ENCODE assay signal across 1 cellular context in genomic region chr7:44967571-44968446, GRCh38.
TF ChIP-seq lines count a peak whose summit lies in the region.

No MANE protein-coding gene starts in this region.

TF ChIP-seq in HepG2, 621 proteins besides CTCF, POLR2A, EP300 and RAD21 (continued from another document and continues in another):
- TF ChIP-seq, protein P1, sequence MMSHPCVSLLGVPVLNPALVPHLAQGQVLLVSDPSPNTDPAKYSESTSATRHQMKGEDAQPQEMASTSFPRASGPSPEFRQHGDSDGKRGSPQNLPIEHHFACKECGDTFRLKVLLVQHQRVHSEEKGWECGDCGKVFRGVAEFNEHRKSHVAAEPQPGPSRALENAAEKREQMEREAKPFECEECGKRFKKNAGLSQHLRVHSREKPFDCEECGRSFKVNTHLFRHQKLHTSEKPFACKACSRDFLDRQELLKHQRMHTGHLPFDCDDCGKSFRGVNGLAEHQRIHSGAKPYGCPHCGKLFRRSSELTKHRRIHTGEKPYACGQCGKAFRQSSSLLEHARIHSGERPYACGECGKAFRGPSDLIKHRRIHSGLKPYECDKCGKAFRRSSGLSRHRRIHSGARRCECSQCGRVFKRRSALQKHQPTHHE (CRISPR knock-in tag; IDR thresholded peaks at IDR 0.05; ENCODE audit: borderline replicate concordance), result 0 out of 2 replicates have a peak, but pooled peaks have one; percentile 21
- TF ChIP-seq HMGA1 (CRISPR knock-in tag; conservative IDR thresholded peaks at IDR 0.05) (no peak), SMC3 (IDR thresholded peaks at IDR 0.05; ENCODE audit: low read length) (peak; percentile 64), KDM1A (CRISPR knock-in tag; IDR thresholded peaks at IDR 0.05) (peak; percentile 73), RNF2 (conservative IDR thresholded peaks at IDR 0.05; ENCODE audit: low read depth) (peak; percentile 65), ZNF274 (CRISPR knock-in tag; IDR thresholded peaks at IDR 0.05) (peak; percentile 34), NRL (CRISPR knock-in tag; IDR thresholded peaks at IDR 0.05; ENCODE audit: borderline replicate concordance) (no peak), HOXA3 (CRISPR knock-in tag; IDR thresholded peaks at IDR 0.05) (0 out of 2 replicates have a peak, but pooled peaks have one; percentile 31), MAX (IDR thresholded peaks at IDR 0.05) (peak; percentile 88), PATZ1 (CRISPR knock-in tag; IDR thresholded peaks at IDR 0.05) (peak; percentile 32), KAT2B (IDR thresholded peaks at IDR 0.05; ENCODE audit: borderline replicate concordance, low read depth, low read length) (no peak), MXD4 (CRISPR knock-in tag; IDR thresholded peaks at IDR 0.05) (peak; percentile 83), SATB2 (CRISPR knock-in tag; IDR thresholded peaks at IDR 0.05) (no peak), ZGPAT (CRISPR knock-in tag; IDR thresholded peaks at IDR 0.05) (peak; percentile 29; the same call in 1 of the 2 replicates), PHF20 (CRISPR knock-in tag; IDR thresholded peaks at IDR 0.05) (no peak), RCOR2 (CRISPR knock-in tag; IDR thresholded peaks at IDR 0.05) (peak; percentile 47), ZNF572 (CRISPR knock-in tag; IDR thresholded peaks at IDR 0.05) (0 out of 2 replicates have a peak, but pooled peaks have one; percentile 23), KMT2A (CRISPR knock-in tag; IDR thresholded peaks at IDR 0.05) (no peak), DMAP1 (CRISPR knock-in tag; IDR thresholded peaks at IDR 0.05) (peak; percentile 62), ZBTB38 (CRISPR knock-in tag; IDR thresholded peaks at IDR 0.05) (peak; percentile 40; the same call in 1 of the 2 replicates), ZNF775 (CRISPR knock-in tag; IDR thresholded peaks at IDR 0.05; ENCODE audit: borderline replicate concordance) (no peak), ZC3H13 (CRISPR knock-in tag; IDR thresholded peaks at IDR 0.05) (no peak), ZNF501 (CRISPR knock-in tag; IDR thresholded peaks at IDR 0.05) (peak; percentile 54; the same call in 1 of the 2 replicates), MAFF (IDR thresholded peaks at IDR 0.05; ENCODE audit: low read depth, low read length) (no peak), FIP1L1 (IDR thresholded peaks at IDR 0.05; ENCODE audit: borderline replicate concordance, insufficient read depth, low read depth, low read length) (no peak), PLRG1 (conservative IDR thresholded peaks at IDR 0.05) (no peak), KLF11 (CRISPR knock-in tag; IDR thresholded peaks at IDR 0.05) (no peak), ZNF350 (CRISPR knock-in tag; IDR thresholded peaks at IDR 0.05; ENCODE audit: borderline replicate concordance, low read depth) (no peak), EHMT2 (IDR thresholded peaks at IDR 0.05; ENCODE audit: borderline replicate concordance, low read depth, low read length) (no peak), ZNF230 (CRISPR knock-in tag; IDR thresholded peaks at IDR 0.05) (no peak), ZNF3 (CRISPR knock-in tag; IDR thresholded peaks at IDR 0.05) (no peak), AGO2 (optimal IDR thresholded peaks at IDR 0.05; ENCODE audit: low read depth, low read length) (no peak), SOX6 (IDR thresholded peaks at IDR 0.05) (no peak), SOX6 (CRISPR knock-in tag; IDR thresholded peaks at IDR 0.05) (peak; percentile 53; the same call in 1 of the 2 replicates), ZNF788 (CRISPR knock-in tag; IDR thresholded peaks at IDR 0.05; ENCODE audit: borderline replicate concordance) (peak; percentile 42; the same call in 1 of the 2 replicates), REPIN1 (CRISPR knock-in tag; IDR thresholded peaks at IDR 0.05; ENCODE audit: borderline replicate concordance, low read depth) (no peak), SRY (CRISPR knock-in tag; IDR thresholded peaks at IDR 0.05) (0 out of 2 replicates have a peak, but pooled peaks have one; percentile 51), FOXO1 (CRISPR knock-in tag; IDR thresholded peaks at IDR 0.05) (no peak), ZNF747 (CRISPR knock-in tag; IDR thresholded peaks at IDR 0.05; ENCODE audit: borderline replicate concordance) (no peak), YEATS2 (CRISPR knock-in tag; IDR thresholded peaks at IDR 0.05; ENCODE audit: borderline replicate concordance) (0 out of 2 replicates have a peak, but pooled peaks have one; percentile 15), SPEN (CRISPR knock-in tag; IDR thresholded peaks at IDR 0.05; ENCODE audit: low read depth) (peak; percentile 46; the same call in 1 of the 2 replicates), RORA (CRISPR knock-in tag; IDR thresholded peaks at IDR 0.05) (no peak), NR3C1 (CRISPR knock-in tag; IDR thresholded peaks at IDR 0.05) (no peak), RFX1 (IDR thresholded peaks at IDR 0.05) (no peak), RELA (CRISPR knock-in tag; IDR thresholded peaks at IDR 0.05) (no peak), EED (CRISPR knock-in tag; IDR thresholded peaks at IDR 0.05) (no peak), YEATS4 (CRISPR knock-in tag; IDR thresholded peaks at IDR 0.05; ENCODE audit: borderline replicate concordance) (peak; percentile 35; the same call in 1 of the 2 replicates), ZNF644 (CRISPR knock-in tag; IDR thresholded peaks at IDR 0.05; ENCODE audit: low read depth) (0 out of 2 replicates have a peak, but pooled peaks have one; percentile 27), ZNF792 (CRISPR knock-in tag; IDR thresholded peaks at IDR 0.05) (0 out of 2 replicates have a peak, but pooled peaks have one; percentile 47)
- TF ChIP-seq, protein P2, sequence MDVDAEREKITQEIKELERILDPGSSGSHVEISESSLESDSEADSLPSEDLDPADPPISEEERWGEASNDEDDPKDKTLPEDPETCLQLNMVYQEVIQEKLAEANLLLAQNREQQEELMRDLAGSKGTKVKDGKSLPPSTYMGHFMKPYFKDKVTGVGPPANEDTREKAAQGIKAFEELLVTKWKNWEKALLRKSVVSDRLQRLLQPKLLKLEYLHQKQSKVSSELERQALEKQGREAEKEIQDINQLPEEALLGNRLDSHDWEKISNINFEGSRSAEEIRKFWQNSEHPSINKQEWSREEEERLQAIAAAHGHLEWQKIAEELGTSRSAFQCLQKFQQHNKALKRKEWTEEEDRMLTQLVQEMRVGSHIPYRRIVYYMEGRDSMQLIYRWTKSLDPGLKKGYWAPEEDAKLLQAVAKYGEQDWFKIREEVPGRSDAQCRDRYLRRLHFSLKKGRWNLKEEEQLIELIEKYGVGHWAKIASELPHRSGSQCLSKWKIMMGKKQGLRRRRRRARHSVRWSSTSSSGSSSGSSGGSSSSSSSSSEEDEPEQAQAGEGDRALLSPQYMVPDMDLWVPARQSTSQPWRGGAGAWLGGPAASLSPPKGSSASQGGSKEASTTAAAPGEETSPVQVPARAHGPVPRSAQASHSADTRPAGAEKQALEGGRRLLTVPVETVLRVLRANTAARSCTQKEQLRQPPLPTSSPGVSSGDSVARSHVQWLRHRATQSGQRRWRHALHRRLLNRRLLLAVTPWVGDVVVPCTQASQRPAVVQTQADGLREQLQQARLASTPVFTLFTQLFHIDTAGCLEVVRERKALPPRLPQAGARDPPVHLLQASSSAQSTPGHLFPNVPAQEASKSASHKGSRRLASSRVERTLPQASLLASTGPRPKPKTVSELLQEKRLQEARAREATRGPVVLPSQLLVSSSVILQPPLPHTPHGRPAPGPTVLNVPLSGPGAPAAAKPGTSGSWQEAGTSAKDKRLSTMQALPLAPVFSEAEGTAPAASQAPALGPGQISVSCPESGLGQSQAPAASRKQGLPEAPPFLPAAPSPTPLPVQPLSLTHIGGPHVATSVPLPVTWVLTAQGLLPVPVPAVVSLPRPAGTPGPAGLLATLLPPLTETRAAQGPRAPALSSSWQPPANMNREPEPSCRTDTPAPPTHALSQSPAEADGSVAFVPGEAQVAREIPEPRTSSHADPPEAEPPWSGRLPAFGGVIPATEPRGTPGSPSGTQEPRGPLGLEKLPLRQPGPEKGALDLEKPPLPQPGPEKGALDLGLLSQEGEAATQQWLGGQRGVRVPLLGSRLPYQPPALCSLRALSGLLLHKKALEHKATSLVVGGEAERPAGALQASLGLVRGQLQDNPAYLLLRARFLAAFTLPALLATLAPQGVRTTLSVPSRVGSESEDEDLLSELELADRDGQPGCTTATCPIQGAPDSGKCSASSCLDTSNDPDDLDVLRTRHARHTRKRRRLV (CRISPR knock-in tag; IDR thresholded peaks at IDR 0.05), result no peak
- TF ChIP-seq, protein P3, sequence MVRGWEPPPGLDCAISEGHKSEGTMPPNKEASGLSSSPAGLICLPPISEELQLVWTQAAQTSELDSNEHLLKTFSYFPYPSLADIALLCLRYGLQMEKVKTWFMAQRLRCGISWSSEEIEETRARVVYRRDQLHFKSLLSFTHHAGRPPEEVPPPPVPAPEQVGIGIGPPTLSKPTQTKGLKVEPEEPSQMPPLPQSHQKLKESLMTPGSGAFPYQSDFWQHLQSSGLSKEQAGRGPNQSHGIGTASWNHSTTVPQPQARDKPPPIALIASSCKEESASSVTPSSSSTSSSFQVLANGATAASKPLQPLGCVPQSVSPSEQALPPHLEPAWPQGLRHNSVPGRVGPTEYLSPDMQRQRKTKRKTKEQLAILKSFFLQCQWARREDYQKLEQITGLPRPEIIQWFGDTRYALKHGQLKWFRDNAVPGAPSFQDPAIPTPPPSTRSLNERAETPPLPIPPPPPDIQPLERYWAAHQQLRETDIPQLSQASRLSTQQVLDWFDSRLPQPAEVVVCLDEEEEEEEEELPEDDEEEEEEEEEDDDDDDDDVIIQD (CRISPR knock-in tag; IDR thresholded peaks at IDR 0.05; ENCODE audit: low read depth), result peak; percentile 35; the same call in 1 of the 2 replicates
- TF ChIP-seq, protein P4, sequence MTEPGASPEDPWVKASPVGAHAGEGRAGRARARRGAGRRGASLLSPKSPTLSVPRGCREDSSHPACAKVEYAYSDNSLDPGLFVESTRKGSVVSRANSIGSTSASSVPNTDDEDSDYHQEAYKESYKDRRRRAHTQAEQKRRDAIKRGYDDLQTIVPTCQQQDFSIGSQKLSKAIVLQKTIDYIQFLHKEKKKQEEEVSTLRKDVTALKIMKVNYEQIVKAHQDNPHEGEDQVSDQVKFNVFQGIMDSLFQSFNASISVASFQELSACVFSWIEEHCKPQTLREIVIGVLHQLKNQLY (CRISPR knock-in tag; IDR thresholded peaks at IDR 0.05), result no peak
- TF ChIP-seq, protein P5, sequence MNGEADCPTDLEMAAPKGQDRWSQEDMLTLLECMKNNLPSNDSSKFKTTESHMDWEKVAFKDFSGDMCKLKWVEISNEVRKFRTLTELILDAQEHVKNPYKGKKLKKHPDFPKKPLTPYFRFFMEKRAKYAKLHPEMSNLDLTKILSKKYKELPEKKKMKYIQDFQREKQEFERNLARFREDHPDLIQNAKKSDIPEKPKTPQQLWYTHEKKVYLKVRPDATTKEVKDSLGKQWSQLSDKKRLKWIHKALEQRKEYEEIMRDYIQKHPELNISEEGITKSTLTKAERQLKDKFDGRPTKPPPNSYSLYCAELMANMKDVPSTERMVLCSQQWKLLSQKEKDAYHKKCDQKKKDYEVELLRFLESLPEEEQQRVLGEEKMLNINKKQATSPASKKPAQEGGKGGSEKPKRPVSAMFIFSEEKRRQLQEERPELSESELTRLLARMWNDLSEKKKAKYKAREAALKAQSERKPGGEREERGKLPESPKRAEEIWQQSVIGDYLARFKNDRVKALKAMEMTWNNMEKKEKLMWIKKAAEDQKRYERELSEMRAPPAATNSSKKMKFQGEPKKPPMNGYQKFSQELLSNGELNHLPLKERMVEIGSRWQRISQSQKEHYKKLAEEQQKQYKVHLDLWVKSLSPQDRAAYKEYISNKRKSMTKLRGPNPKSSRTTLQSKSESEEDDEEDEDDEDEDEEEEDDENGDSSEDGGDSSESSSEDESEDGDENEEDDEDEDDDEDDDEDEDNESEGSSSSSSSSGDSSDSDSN (CRISPR knock-in tag; IDR thresholded peaks at IDR 0.05), result peak; percentile 39; the same call in 1 of the 2 replicates
- TF ChIP-seq, protein P6, sequence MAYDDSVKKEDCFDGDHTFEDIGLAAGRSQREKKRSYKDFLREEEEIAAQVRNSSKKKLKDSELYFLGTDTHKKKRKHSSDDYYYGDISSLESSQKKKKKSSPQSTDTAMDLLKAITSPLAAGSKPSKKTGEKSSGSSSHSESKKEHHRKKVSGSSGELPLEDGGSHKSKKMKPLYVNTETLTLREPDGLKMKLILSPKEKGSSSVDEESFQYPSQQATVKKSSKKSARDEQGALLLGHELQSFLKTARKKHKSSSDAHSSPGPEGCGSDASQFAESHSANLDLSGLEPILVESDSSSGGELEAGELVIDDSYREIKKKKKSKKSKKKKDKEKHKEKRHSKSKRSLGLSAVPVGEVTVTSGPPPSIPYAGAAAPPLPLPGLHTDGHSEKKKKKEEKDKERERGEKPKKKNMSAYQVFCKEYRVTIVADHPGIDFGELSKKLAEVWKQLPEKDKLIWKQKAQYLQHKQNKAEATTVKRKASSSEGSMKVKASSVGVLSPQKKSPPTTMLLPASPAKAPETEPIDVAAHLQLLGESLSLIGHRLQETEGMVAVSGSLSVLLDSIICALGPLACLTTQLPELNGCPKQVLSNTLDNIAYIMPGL (CRISPR knock-in tag; IDR thresholded peaks at IDR 0.05; ENCODE audit: borderline replicate concordance in 1 of 2, low read depth in 1 of 2), result peak in 1 of 2 experiments; percentile 56; a peak in 2 of 4 replicates
- TF ChIP-seq, protein P7, sequence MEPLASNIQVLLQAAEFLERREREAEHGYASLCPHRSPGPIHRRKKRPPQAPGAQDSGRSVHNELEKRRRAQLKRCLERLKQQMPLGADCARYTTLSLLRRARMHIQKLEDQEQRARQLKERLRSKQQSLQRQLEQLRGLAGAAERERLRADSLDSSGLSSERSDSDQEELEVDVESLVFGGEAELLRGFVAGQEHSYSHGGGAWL (CRISPR knock-in tag; IDR thresholded peaks at IDR 0.05), result no peak
